ENCODE assay signal across 8 cellular contexts in genomic region chr10:103416436-103417147, GRCh38. TPM values are rescaled to one million over a fixed set of nuclear protein-coding genes. Genes with fewer than 3 reads are reported as not detected.
DNase-seq lines count a peak whose midpoint lies in the region; ATAC-seq and TF ChIP-seq lines count a peak whose summit lies in the region.

No MANE protein-coding gene starts in this region.

- BruUV-seq in OCI-LY7 (replicated peaks; lab: Mats Ljungman, UMichigan): no TSS peak

- DNase-seq in BJ (ENCODE audit: low read depth): peak; percentile 14
- peak; percentile 77 for DNase-seq in GM23248
- DNase-seq in OCI-LY7 (ENCODE audit: low spot score): peak; percentile 79
- peak; percentile 39 for DNase-seq in activated T-helper 1 cell treated with anti-CD3 and anti-CD28 coated beads, Interleukin-12 subunit alpha, Interleukin-12 subunit beta, Interleukin-2, Interleukin-4 antibody, amounts not matched to agents 30 ng/mL and 10 ng/mL and 1 ng/mL, durations not matched to agents 14 hours and 24 hours and 36 hours (ENCODE audit: low spot score)
- DNase-seq in foreskin melanocyte: peak; percentile 36
- peak; percentile 72 to 86 for DNase-seq in trophoblast cell

- H3K9me3 Mint-ChIP-seq in activated T-helper 1 cell treated with anti-CD3 and anti-CD28 coated beads, Interleukin-12 subunit alpha, Interleukin-12 subunit beta, Interleukin-2, Interleukin-4 antibody, amounts not matched to agents 30 ng/mL and 10 ng/mL and 1 ng/mL, durations not matched to agents 14 hours and 24 hours and 36 hours: no peaks in the 10 kb centered on the region

- H3K36me3 ChIP-seq in BJ (ENCODE audit: control insufficient read depth, insufficient read depth, low read length) (peaks cover 50% of the 10 kb centered on the region), GM23248 (ENCODE audit: low read depth) (peaks cover 61% of the 10 kb centered on the region), OCI-LY7 (ENCODE audit: insufficient read depth, low read length) (peaks cover 99% of the 10 kb centered on the region), trophoblast cell (ENCODE audit: control insufficient read depth in 1 of 2, insufficient read depth in 2 of 2, low read length in 2 of 2) (peaks cover 64 to 88% of the 10 kb centered on the region in 2 experiments)

- H4K8ac ChIP-seq in trophoblast cell (ENCODE audit: low read depth, low read length): no peak overlapping the region

- no peak overlapping the region for H3K4me3 Mint-ChIP-seq in activated T-helper 1 cell treated with anti-CD3 and anti-CD28 coated beads, Interleukin-12 subunit alpha, Interleukin-12 subunit beta, Interleukin-2, Interleukin-4 antibody, amounts not matched to agents 30 ng/mL and 10 ng/mL and 1 ng/mL, durations not matched to agents 14 hours and 24 hours and 36 hours

- intact Hi-C loops in OCI-LY7 (cut with micrococcal nuclease; ENCODE audit: unreplicated experiment): loop anchor here (1.0 to 2.0 kb wide), 2 partner anchors 69 to 176 kb away; no protein-coding TSS in a partner anchor
- intact Hi-C loops in activated T-helper 1 cell treated with anti-CD3 and anti-CD28 coated beads, Interleukin-12 subunit alpha, Interleukin-12 subunit beta, Interleukin-2, Interleukin-4 antibody, amounts not matched to agents 30 ng/mL and 10 ng/mL and 1 ng/mL, durations not matched to agents 14 hours and 24 hours and 36 hours (cut with micrococcal nuclease): loop anchor here (1.0 to 10.0 kb wide), 2 partner anchors 69 to 148 kb away; no protein-coding TSS in a partner anchor

- H3K4me3 ChIP-seq in BJ (ENCODE audit: low read depth, low read length): no peak overlapping the region
- no peak overlapping the region for H3K4me3 ChIP-seq in GM23248
- H3K4me3 ChIP-seq in OCI-LY7 (ENCODE audit: low read depth, low read length, poor library complexity, severe bottlenecking): no peak overlapping the region
- H3K4me3 ChIP-seq in trophoblast cell (ENCODE audit: low read depth, low read length): no peak overlapping the region

- no peaks in the 10 kb centered on the region for H3K9me3 ChIP-seq in GM23248 (ENCODE audit: low read depth)
- H3K9me3 ChIP-seq in OCI-LY7 (ENCODE audit: low read length): no peaks in the 10 kb centered on the region
- no peaks in the 10 kb centered on the region for H3K9me3 ChIP-seq in trophoblast cell (ENCODE audit: insufficient read depth, low read depth, low read length)

- H3K27ac ChIP-seq in GM23248: no peak overlapping the region
- no peak overlapping the region for H3K27ac ChIP-seq in OCI-LY7 (ENCODE audit: low read depth, low read length, poor library complexity, severe bottlenecking)
- H3K27ac ChIP-seq in trophoblast cell (ENCODE audit: low read depth, low read length): no peak overlapping the region

- 0 out of 2 replicates have a peak, but pooled peaks cover 10% of the 10 kb centered on the region for H3F3A ChIP-seq in GM23248 (ENCODE audit: insufficient read depth)

- POLR2A ChIA-PET in BJ (lab: Charles Lee): no interaction called here
- POLR2A ChIA-PET in OCI-LY7 (lab: Charles Lee): interaction anchor here (1.1 to 1.3 kb wide), 2 partner anchors 10 to 64 kb away, joined by 3 read pairs; no protein-coding TSS in a partner anchor

- H3K9ac ChIP-seq in GM23248 (no peak overlapping the region), trophoblast cell (ENCODE audit: low read length) (no peak overlapping the region)

- CTCF ChIA-PET in BJ (lab: Yijun Ruan, JAX) (interaction anchor here (0.6 to 8.6 kb wide), 17 partner anchors 9 to 269 kb away, joined by 3 to 93 read pairs (median 4); no protein-coding TSS in a partner anchor), OCI-LY7 (lab: Charles Lee; ENCODE audit: unreplicated experiment) (interaction anchor here (0.5 to 1.4 kb wide), 2 partner anchors 55 to 60 kb away, joined by 3 to 6 read pairs; no protein-coding TSS in a partner anchor)

- no peak overlapping the region for H3K4me2 ChIP-seq in GM23248 (ENCODE audit: unreplicated experiment)
- H3K4me2 ChIP-seq in OCI-LY7 (ENCODE audit: low read length): no peak overlapping the region
- no peak overlapping the region for H3K4me2 ChIP-seq in trophoblast cell (ENCODE audit: low read length)

- no peak overlapping the region for H2BK5ac ChIP-seq in trophoblast cell (ENCODE audit: low read depth, low read length, poor library complexity)

- no peak overlapping the region for H3K23ac ChIP-seq in trophoblast cell (ENCODE audit: low read length)

- H3K36me3 Mint-ChIP-seq in activated T-helper 1 cell treated with anti-CD3 and anti-CD28 coated beads, Interleukin-12 subunit alpha, Interleukin-12 subunit beta, Interleukin-2, Interleukin-4 antibody, amounts not matched to agents 30 ng/mL and 10 ng/mL and 1 ng/mL, durations not matched to agents 14 hours and 24 hours and 36 hours (ENCODE audit: low read depth): peaks cover 66% of the 10 kb centered on the region

- no peak overlapping the region for H4K12ac ChIP-seq in trophoblast cell (ENCODE audit: low read depth, low read length)

- H2BK120ac ChIP-seq in trophoblast cell (ENCODE audit: insufficient read depth, low read length, poor library complexity): no peak overlapping the region

- no peak overlapping the region for H3K27ac Mint-ChIP-seq in activated T-helper 1 cell treated with anti-CD3 and anti-CD28 coated beads, Interleukin-12 subunit alpha, Interleukin-12 subunit beta, Interleukin-2, Interleukin-4 antibody, amounts not matched to agents 30 ng/mL and 10 ng/mL and 1 ng/mL, durations not matched to agents 14 hours and 24 hours and 36 hours

- H2BK12ac ChIP-seq in trophoblast cell (ENCODE audit: low read length): no peak overlapping the region

- H3K4me1 Mint-ChIP-seq in activated T-helper 1 cell treated with anti-CD3 and anti-CD28 coated beads, Interleukin-12 subunit alpha, Interleukin-12 subunit beta, Interleukin-2, Interleukin-4 antibody, amounts not matched to agents 30 ng/mL and 10 ng/mL and 1 ng/mL, durations not matched to agents 14 hours and 24 hours and 36 hours (ENCODE audit: low read depth): peaks cover 10% of the 10 kb centered on the region

- no peaks in the 10 kb centered on the region for H3K27me3 ChIP-seq in BJ (ENCODE audit: control insufficient read depth, insufficient read depth, low read length)
- no peaks in the 10 kb centered on the region for H3K27me3 ChIP-seq in GM23248 (replicated peaks; ENCODE audit: insufficient read depth)
- H3K27me3 ChIP-seq in trophoblast cell (ENCODE audit: insufficient read depth, low read length): no peaks in the 10 kb centered on the region

- TF ChIP-seq CTCF in BJ (IDR thresholded peaks at IDR 0.05; ENCODE audit: insufficient read depth, low read depth, low read length) (peak; percentile 55), OCI-LY7 (conservative IDR thresholded peaks at IDR 0.05; ENCODE audit: low read length) (peak; percentile 90)

- H4K20me1 ChIP-seq in GM23248 (ENCODE audit: insufficient read depth) (no peaks in the 10 kb centered on the region), OCI-LY7 (ENCODE audit: insufficient read depth, low read length) (no peaks in the 10 kb centered on the region)

- no peaks in the 10 kb centered on the region for H3K27me3 Mint-ChIP-seq in activated T-helper 1 cell treated with anti-CD3 and anti-CD28 coated beads, Interleukin-12 subunit alpha, Interleukin-12 subunit beta, Interleukin-2, Interleukin-4 antibody, amounts not matched to agents 30 ng/mL and 10 ng/mL and 1 ng/mL, durations not matched to agents 14 hours and 24 hours and 36 hours (ENCODE audit: insufficient read depth)

- H3K79me2 ChIP-seq in GM23248 (ENCODE audit: insufficient read depth): 0 out of 2 replicates have a peak, but pooled peaks cover 5% of the 10 kb centered on the region
- no peaks in the 10 kb centered on the region for H3K79me2 ChIP-seq in OCI-LY7 (ENCODE audit: insufficient read depth, low read depth, low read length)
- no peaks in the 10 kb centered on the region for H3K79me2 ChIP-seq in trophoblast cell (ENCODE audit: control insufficient read depth, insufficient read depth, low read length, poor library complexity)

- no peak overlapping the region for H4K91ac ChIP-seq in trophoblast cell (ENCODE audit: low read depth, low read length)

- H3K4ac ChIP-seq in trophoblast cell (ENCODE audit: low read depth, low read length): no peak overlapping the region

- in situ Hi-C loops in GM23248 (cut with MboI): loop anchor here (10.0 kb wide), 1 partner anchor 68 kb away; no protein-coding TSS in a partner anchor

- H2AFZ ChIP-seq in GM23248 (no peak overlapping the region), OCI-LY7 (ENCODE audit: low read length) (no peak overlapping the region), trophoblast cell (ENCODE audit: insufficient read depth, low read length, poor library complexity) (no peak overlapping the region)

- WGBS in GM23248 (ENCODE audit: low coverage in 1 of 2, low lambda C conversion rate in 2 of 2, missing lambda C conversion rate in 2 of 2), 2 experiments: 37 to 39% methylated on average over 8 of the region's 8 CpGs
- no CpG with 5 or more reads among the region's 8 CpGs for WGBS in trophoblast cell (ENCODE audit: extremely low coverage, insufficient coverage, insufficient read length)

- H3K9me2 ChIP-seq in GM23248 (ENCODE audit: insufficient read depth) (no peaks in the 10 kb centered on the region), OCI-LY7 (ENCODE audit: insufficient read depth, low read length) (no peaks in the 10 kb centered on the region)

- H2AK5ac ChIP-seq in trophoblast cell (ENCODE audit: low read length): no peak overlapping the region

- no peaks in the 10 kb centered on the region for H3K4me1 ChIP-seq in GM23248 (ENCODE audit: insufficient read depth)
- no peaks in the 10 kb centered on the region for H3K4me1 ChIP-seq in OCI-LY7 (ENCODE audit: insufficient read depth, low read length, poor library complexity, severe bottlenecking)
- no peaks in the 10 kb centered on the region for H3K4me1 ChIP-seq in trophoblast cell (ENCODE audit: control insufficient read depth in 1 of 2, insufficient read depth in 2 of 2, low read length in 2 of 2)

- no peak overlapping the region for H3K14ac ChIP-seq in trophoblast cell (ENCODE audit: low read length)

- no peaks in the 10 kb centered on the region for H3K79me1 ChIP-seq in trophoblast cell (ENCODE audit: low read length)

- ATAC-seq in GM19467 (IDR thresholded peaks at IDR 0.05; ENCODE audit: unreplicated experiment): no peak
- no peak for ATAC-seq in HG03378 (IDR thresholded peaks at IDR 0.05; ENCODE audit: unreplicated experiment)

- H3K18ac ChIP-seq in trophoblast cell (ENCODE audit: low read length): no peak overlapping the region

RNA-seq across cellular contexts. Expression of gene PDCD11, which starts 20.2 kb away (rescaled TPM):
- polyA plus RNA-seq in BJ (2011; rRNA removed) (15.1 and 17.0 TPM in 2 replicates), GM23248 (2016; fragmentation: Nextera tagmentation; extraction: Ambion mirVana) (16.0 and 17.5 TPM in 2 replicates)
- 33.3 and 35.3 TPM in 2 replicates for polyA minus RNA-seq in BJ (2011; rRNA and poly(A)+ RNA removed)
- 25.2 and 26.6 TPM in 2 replicates for total RNA-seq in GM23248 (2014; rRNA removed; shearing (Covaris generic))
- total RNA-seq in OCI-LY7 (2014; rRNA removed; shearing (Covaris generic)): 54.5 and 62.9 TPM in 2 replicates
- 64.4 and 68.4 TPM in 2 replicates for total RNA-seq in OCI-LY7 (2022)
- total RNA-seq in activated T-helper 1 cell treated with anti-CD3 and anti-CD28 coated beads, Interleukin-12 subunit alpha, Interleukin-12 subunit beta, Interleukin-2, Interleukin-4 antibody, amounts not matched to agents 30 ng/mL and 10 ng/mL and 1 ng/mL, durations not matched to agents 14 hours and 24 hours and 36 hours: 98.4 and 99.0 TPM in 2 replicates
- polyA plus RNA-seq in trophoblast cell (2013): 20.4 and 20.9 TPM in 2 replicates

RNA-seq across cellular contexts. Expression of gene ATP5MK, which starts 20.3 kb away (rescaled TPM):
- polyA plus RNA-seq in BJ (2011; rRNA removed) (170 and 324 TPM in 2 replicates), GM23248 (2016; fragmentation: Nextera tagmentation; extraction: Ambion mirVana) (566 and 592 TPM in 2 replicates)
- polyA minus RNA-seq in BJ (2011; rRNA and poly(A)+ RNA removed): 14.5 and 22.7 TPM in 2 replicates
- 197 and 259 TPM in 2 replicates for total RNA-seq in GM23248 (2014; rRNA removed; shearing (Covaris generic))
- 74.7 and 117 TPM in 2 replicates for total RNA-seq in OCI-LY7 (2014; rRNA removed; shearing (Covaris generic))
- total RNA-seq in OCI-LY7 (2022): 276 and 307 TPM in 2 replicates
- total RNA-seq in activated T-helper 1 cell treated with anti-CD3 and anti-CD28 coated beads, Interleukin-12 subunit alpha, Interleukin-12 subunit beta, Interleukin-2, Interleukin-4 antibody, amounts not matched to agents 30 ng/mL and 10 ng/mL and 1 ng/mL, durations not matched to agents 14 hours and 24 hours and 36 hours: 480 and 483 TPM in 2 replicates
- polyA plus RNA-seq in trophoblast cell (2013): 848 and 875 TPM in 2 replicates

RNA-seq across cellular contexts. Expression of gene CALHM2, which starts 35.6 kb away (rescaled TPM):
- polyA plus RNA-seq in BJ (2011; rRNA removed) (46.0 and 80.1 TPM in 2 replicates), GM23248 (2016; fragmentation: Nextera tagmentation; extraction: Ambion mirVana) (78.6 and 80.0 TPM in 2 replicates)
- 44.7 and 50.9 TPM in 2 replicates for polyA minus RNA-seq in BJ (2011; rRNA and poly(A)+ RNA removed)
- total RNA-seq in GM23248 (2014; rRNA removed; shearing (Covaris generic)): 62.6 and 74.3 TPM in 2 replicates
- total RNA-seq in OCI-LY7 (2014; rRNA removed; shearing (Covaris generic)): not detected in 2 replicates
- total RNA-seq in OCI-LY7 (2022): not detected in 2 replicates
- total RNA-seq in activated T-helper 1 cell treated with anti-CD3 and anti-CD28 coated beads, Interleukin-12 subunit alpha, Interleukin-12 subunit beta, Interleukin-2, Interleukin-4 antibody, amounts not matched to agents 30 ng/mL and 10 ng/mL and 1 ng/mL, durations not matched to agents 14 hours and 24 hours and 36 hours: 18.6 and 19.1 TPM in 2 replicates
- 8.8 and 10.1 TPM in 2 replicates for polyA plus RNA-seq in trophoblast cell (2013)

RNA-seq across cellular contexts. Expression of gene CALHM1, which starts 42.1 kb away (rescaled TPM):
- not detected in 2 replicates for polyA plus RNA-seq in BJ (2011; rRNA removed)
- not detected in 2 replicates for polyA minus RNA-seq in BJ (2011; rRNA and poly(A)+ RNA removed)
- not detected in 2 replicates for total RNA-seq in GM23248 (2014; rRNA removed; shearing (Covaris generic))
- polyA plus RNA-seq in GM23248 (2016; fragmentation: Nextera tagmentation; extraction: Ambion mirVana): 0.08 TPM in 1 of 2 replicates, not detected in the other
- not detected in 2 replicates for total RNA-seq in OCI-LY7 (2014; rRNA removed; shearing (Covaris generic))
- 0.13 and 0.18 TPM in 2 replicates for total RNA-seq in OCI-LY7 (2022)
- total RNA-seq in activated T-helper 1 cell treated with anti-CD3 and anti-CD28 coated beads, Interleukin-12 subunit alpha, Interleukin-12 subunit beta, Interleukin-2, Interleukin-4 antibody, amounts not matched to agents 30 ng/mL and 10 ng/mL and 1 ng/mL, durations not matched to agents 14 hours and 24 hours and 36 hours: not detected in 2 replicates
- 0.01 TPM in 1 of 2 replicates, not detected in the other for polyA plus RNA-seq in trophoblast cell (2013)

RNA-seq across cellular contexts. Expression of gene TAF5, which starts 48.8 kb away (rescaled TPM):
- polyA plus RNA-seq in BJ (2011; rRNA removed) (1.5 and 2.5 TPM in 2 replicates), GM23248 (2016; fragmentation: Nextera tagmentation; extraction: Ambion mirVana) (1.7 TPM in 2 replicates)
- polyA minus RNA-seq in BJ (2011; rRNA and poly(A)+ RNA removed): 1.3 TPM in 2 replicates
- total RNA-seq in GM23248 (2014; rRNA removed; shearing (Covaris generic)): 4.0 and 4.7 TPM in 2 replicates
- total RNA-seq in OCI-LY7 (2014; rRNA removed; shearing (Covaris generic)): 15.9 and 20.2 TPM in 2 replicates
- total RNA-seq in OCI-LY7 (2022): 17.6 and 17.8 TPM in 2 replicates
- 10.4 and 11.0 TPM in 2 replicates for total RNA-seq in activated T-helper 1 cell treated with anti-CD3 and anti-CD28 coated beads, Interleukin-12 subunit alpha, Interleukin-12 subunit beta, Interleukin-2, Interleukin-4 antibody, amounts not matched to agents 30 ng/mL and 10 ng/mL and 1 ng/mL, durations not matched to agents 14 hours and 24 hours and 36 hours
- 7.9 and 8.6 TPM in 2 replicates for polyA plus RNA-seq in trophoblast cell (2013)

Comparison
In these comparisons a context has a peak if more than half of its experiments do, and no peak if none do; other contexts are left out.
1. DNase-seq: peak in every context shown above with its lines; median percentile 79 in OCI-LY7; 79 in trophoblast cell; 77 in GM23248; 39 in activated T-helper 1 cell treated with anti-CD3 and anti-CD28 coated beads, Interleukin-12 subunit alpha, Interleukin-12 subunit beta, Interleukin-2, Interleukin-4 antibody, amounts not matched to agents 30 ng/mL and 10 ng/mL and 1 ng/mL, durations not matched to agents 14 hours and 24 hours and 36 hours; 36 in foreskin melanocyte; 14 in BJ.
2. RNA of gene CALHM2, which starts 35.6 kb away (total RNA-seq): 62.6 to 74.3 TPM in GM23248 and 18.6 to 19.1 TPM in activated T-helper 1 cell treated with anti-CD3 and anti-CD28 coated beads, Interleukin-12 subunit alpha, Interleukin-12 subunit beta, Interleukin-2, Interleukin-4 antibody, amounts not matched to agents 30 ng/mL and 10 ng/mL and 1 ng/mL, durations not matched to agents 14 hours and 24 hours and 36 hours; not detected in OCI-LY7; every median in the first group is over 10 times any median in the second.